6 cellular contexts compared by ENCODE assay signal in genomic region chr19:45499196-45500180, GRCh38. TPM values are rescaled to one million over a fixed set of nuclear protein-coding genes. Genes with fewer than 3 reads are reported as not detected.
DNase-seq lines count a peak whose midpoint lies in the region; ATAC-seq lines count a peak whose summit lies in the region.

No MANE protein-coding gene starts in this region.

- H3K9me3 Mint-ChIP-seq in activated CD4-positive, alpha-beta T cell treated with anti-CD3 and anti-CD28 coated beads for 36 hours (ENCODE audit: low read depth) = no peaks in the 10 kb centered on the region
- peaks cover 2% of the 10 kb centered on the region for H3K9me3 Mint-ChIP-seq in memory B cell

- intact Hi-C loops in activated CD4-positive, alpha-beta T cell treated with anti-CD3 and anti-CD28 coated beads for 36 hours (cut with DNase I, micrococcal nuclease) = loop anchor here in 1 of 2 experiments (2.0 to 5.0 kb wide), 2 partner anchors 59 to 407 kb away; partner anchors contain the start of gene PPP1R37

- peaks cover 21% of the 10 kb centered on the region for H3K27me3 Mint-ChIP-seq in activated CD4-positive, alpha-beta T cell treated with anti-CD3 and anti-CD28 coated beads for 36 hours
- peaks cover 6% of the 10 kb centered on the region for H3K27me3 Mint-ChIP-seq in memory B cell

- H3K4me1 Mint-ChIP-seq in activated CD4-positive, alpha-beta T cell treated with anti-CD3 and anti-CD28 coated beads for 36 hours = peaks cover 33% of the 10 kb centered on the region
- H3K4me1 Mint-ChIP-seq in memory B cell = peaks cover 38% of the 10 kb centered on the region

- DNase-seq in activated CD4-positive, alpha-beta T cell treated with anti-CD3 and anti-CD28 coated beads for 36 hours = peak; percentile 85
- no peak for DNase-seq in activated CD4-positive, alpha-beta T cell treated with anti-CD3 and anti-CD28 coated beads for 1 hour
- peak; percentile 70 for DNase-seq in activated naive CD4-positive, alpha-beta T cell treated with Interleukin-2 at 50 U/mL for 16 hours
- DNase-seq in memory B cell (ENCODE audit: low spot score in 2 of 2) = peak in 1 of 2 donors; percentile 45

- H3K36me3 Mint-ChIP-seq in activated CD4-positive, alpha-beta T cell treated with anti-CD3 and anti-CD28 coated beads for 36 hours (ENCODE audit: low read depth) = peaks cover 2% of the 10 kb centered on the region
- H3K36me3 Mint-ChIP-seq in memory B cell = peaks cover 5% of the 10 kb centered on the region

- peak overlapping the region; percentile 10 for H3K4me3 Mint-ChIP-seq in activated CD4-positive, alpha-beta T cell treated with anti-CD3 and anti-CD28 coated beads for 36 hours
- peak overlapping the region; percentile 6 for H3K4me3 Mint-ChIP-seq in memory B cell

- CTCF ChIA-PET in activated CD4-positive, alpha-beta T cell treated with anti-CD3 and anti-CD28 coated beads for 36 hours (lab: Charles Lee) = interaction anchor here (0.6 to 2.9 kb wide), 8 partner anchors 9 to 194 kb away, joined by 3 to 14 read pairs (median 4); partner anchors contain the start of gene QPCTL

- peak overlapping the region; percentile 37 for H3K27ac Mint-ChIP-seq in activated CD4-positive, alpha-beta T cell treated with anti-CD3 and anti-CD28 coated beads for 36 hours
- H3K27ac Mint-ChIP-seq in memory B cell = no peak overlapping the region

- POLR2A ChIA-PET in activated CD4-positive, alpha-beta T cell treated with anti-CD3 and anti-CD28 coated beads for 36 hours (lab: Charles Lee) = interaction anchor here (0.6 to 1.3 kb wide), 3 partner anchors 14 to 322 kb away, joined by 3 to 4 read pairs (median 3); partner anchors contain the start of gene TRAPPC6A

- peak; percentile 60 for ATAC-seq in activated CD4-positive, alpha-beta T cell treated with anti-CD3 and anti-CD28 coated beads for 36 hours
- ATAC-seq in memory B cell (ENCODE audit: low read depth) (peak; percentile 5), GM18870 (IDR thresholded peaks at IDR 0.05; ENCODE audit: unreplicated experiment) (no peak), HG03520 (IDR thresholded peaks at IDR 0.05; ENCODE audit: unreplicated experiment) (no peak)

RNA-seq across cellular contexts. Expression of gene PPM1N, which starts 1.2 kb away (rescaled TPM):
- 1 to 10 TPM; 2.8 to 3.1 TPM for total RNA-seq in activated CD4-positive, alpha-beta T cell treated with anti-CD3 and anti-CD28 coated beads for 36 hours

RNA-seq across cellular contexts. Expression of gene RTN2, which starts 2.6 kb away (rescaled TPM):
- total RNA-seq in activated CD4-positive, alpha-beta T cell treated with anti-CD3 and anti-CD28 coated beads for 36 hours = 1 to 10 TPM; 2.0 to 3.2 TPM

RNA-seq across cellular contexts. Expression of gene VASP, which starts 7.8 kb away (rescaled TPM):
- total RNA-seq in activated CD4-positive, alpha-beta T cell treated with anti-CD3 and anti-CD28 coated beads for 36 hours = 100 to 1,000 TPM; 152 to 153 TPM

RNA-seq across cellular contexts. Expression of gene FOSB, which starts 31.7 kb away (rescaled TPM):
- total RNA-seq in activated CD4-positive, alpha-beta T cell treated with anti-CD3 and anti-CD28 coated beads for 36 hours = 1 to 10 TPM; 7.3 to 7.7 TPM

Comparison
In these comparisons a context has a peak if more than half of its experiments do, and no peak if none do; other contexts are left out.
1. ATAC-seq: peak in activated CD4-positive, alpha-beta T cell treated with anti-CD3 and anti-CD28 coated beads for 36 hours (single experiment) and memory B cell (single experiment); none in GM18870 (single experiment) and HG03520 (single experiment).